Comparison of ENCODE assay signal across 13 cellular contexts in the genomic region with DNA sequence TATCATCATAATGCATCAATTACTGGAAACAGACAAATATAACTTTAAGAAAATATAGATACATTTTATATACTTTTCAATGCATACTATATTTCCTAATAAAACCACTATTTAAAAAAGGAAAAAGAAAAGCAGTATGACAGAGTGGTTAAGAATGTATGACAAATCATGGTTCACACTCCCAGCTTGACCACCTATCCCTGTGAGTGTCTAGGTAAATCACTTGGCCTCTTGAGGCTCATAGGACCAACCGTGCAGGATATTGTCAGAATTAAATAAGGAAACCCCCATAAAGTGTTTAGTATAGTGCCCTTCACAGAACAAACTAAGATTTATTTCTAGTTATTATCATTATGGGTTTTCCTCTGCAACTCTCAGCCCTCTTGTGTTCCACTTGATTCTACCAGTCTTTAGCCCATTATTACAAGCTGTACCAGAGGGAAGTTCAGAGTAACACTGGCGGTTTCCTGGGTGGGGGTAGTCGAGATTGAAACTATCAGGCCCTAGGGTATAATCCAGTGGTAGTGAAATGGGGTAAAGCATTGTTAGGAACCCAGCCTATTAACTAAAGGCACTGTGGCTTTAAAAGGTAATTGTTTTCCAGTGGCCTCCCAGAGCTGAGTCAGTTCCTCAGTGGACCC. TPM values are rescaled to one million over a fixed set of nuclear protein-coding genes. Genes with fewer than 3 reads are reported as not detected.
A peak's percentile ranks its signal among the peaks of the same experiment; 100 is the strongest.
DNase-seq lines count a peak whose midpoint lies in the region; ATAC-seq and TF ChIP-seq lines count a peak whose summit lies in the region.
"Had no signal": no experiment of that assay in that cellular context is flagged by ENCODE, and none has a peak within 500 bp of the region (broad histone marks: within the 10 kb centered on the region; RNA-seq: fewer than 3 reads in every experiment).

No MANE protein-coding gene starts in this region.

- H3K36me3 ChIP-seq in neural progenitor cell, result no peaks in the 10 kb centered on the region
- H3K36me3 ChIP-seq: spleen had no signal

- peak overlapping the region in 3 of 5 experiments; percentile 42 to 55 (median 51) for H3K4me3 Mint-ChIP-seq in brain
- H3K4me3 Mint-ChIP-seq in neural progenitor cell, result no peak overlapping the region
- no peak overlapping the region for H3K4me3 Mint-ChIP-seq in activated CD4-positive, alpha-beta T cell treated with anti-CD3 and anti-CD28 coated beads, Interleukin-2, amount 10 ng/mL, durations not matched to agents 24 days and 14 days
- H3K4me3 Mint-ChIP-seq in WTC11, result no peak overlapping the region
- H3K4me3 Mint-ChIP-seq: activated CD4-positive, alpha-beta T cell treated with anti-CD3 and anti-CD28 coated beads for 36 hours had no signal

- DNase-seq in HK-2 (ENCODE audit: unreplicated experiment) (peak; percentile 31), neural progenitor cell (ENCODE audit: low spot score) (no peak), medulla oblongata (ENCODE audit: extremely low spot score) (no peak), WTC11 (ENCODE audit: low spot score) (no peak)
- DNase-seq in activated CD4-positive, alpha-beta T cell treated with anti-CD3 and anti-CD28 coated beads, Interleukin-2, amount 10 ng/mL, durations not matched to agents 24 days and 14 days, result no peak
- no peak for DNase-seq in activated CD4-positive, CD25-positive, alpha-beta regulatory T cell treated with anti-CD3 and anti-CD28 coated beads, Interleukin-2, amount 50 U/mL, for 72 hours
- DNase-seq: activated effector memory CD4-positive, alpha-beta T cell treated with Interleukin-2 at 50 U/mL for 16 hours; NCI-H2107; spleen had no signal

- H3K4me1 Mint-ChIP-seq in brain (peaks cover 38% of the 10 kb centered on the region), neural progenitor cell (peaks cover 23% of the 10 kb centered on the region), WTC11 (peaks cover 5% of the 10 kb centered on the region; the same call in 1 of the 2 replicates)
- H3K4me1 Mint-ChIP-seq in activated CD4-positive, alpha-beta T cell treated with anti-CD3 and anti-CD28 coated beads, Interleukin-2, amount 10 ng/mL, durations not matched to agents 24 days and 14 days, result no peaks in the 10 kb centered on the region

- no peaks in the 10 kb centered on the region for H3K27me3 Mint-ChIP-seq in brain
- H3K27me3 Mint-ChIP-seq in neural progenitor cell (ENCODE audit: insufficient read depth, low read depth), result no peaks in the 10 kb centered on the region
- H3K27me3 Mint-ChIP-seq in activated CD4-positive, alpha-beta T cell treated with anti-CD3 and anti-CD28 coated beads, Interleukin-2, amount 10 ng/mL, durations not matched to agents 24 days and 14 days, result no peaks in the 10 kb centered on the region
- H3K27me3 Mint-ChIP-seq in WTC11 (ENCODE audit: low read depth), result no peaks in the 10 kb centered on the region
- H3K27me3 Mint-ChIP-seq: activated CD4-positive, alpha-beta T cell treated with anti-CD3 and anti-CD28 coated beads for 36 hours had no signal

- H3K4me1 ChIP-seq in neural progenitor cell, result peaks cover 8% of the 10 kb centered on the region
- H3K4me1 ChIP-seq: spleen had no signal

- no peaks in the 10 kb centered on the region for H3K79me2 ChIP-seq in neural progenitor cell (ENCODE audit: low read depth)

- H3K4me2 ChIP-seq in neural progenitor cell, result peak overlapping the region; percentile 7

- no peaks in the 10 kb centered on the region for H3K27me3 ChIP-seq in neural progenitor cell
- H3K27me3 ChIP-seq: spleen had no signal

- H3K9ac ChIP-seq in neural progenitor cell, result no peak overlapping the region

- H3K9me3 Mint-ChIP-seq in brain (no peaks in the 10 kb centered on the region), neural progenitor cell (no peaks in the 10 kb centered on the region), WTC11 (no peaks in the 10 kb centered on the region)
- H3K9me3 Mint-ChIP-seq in activated CD4-positive, alpha-beta T cell treated with anti-CD3 and anti-CD28 coated beads, Interleukin-2, amount 10 ng/mL, durations not matched to agents 24 days and 14 days, result no peaks in the 10 kb centered on the region

- TF ChIP-seq CTCF in brain (conservative IDR thresholded peaks at IDR 0.05) (no peak), neural progenitor cell (IDR thresholded peaks at IDR 0.05) (no peak), WTC11 (IDR thresholded peaks at IDR 0.05) (no peak)

- H3K27ac Mint-ChIP-seq in brain (peak overlapping the region; percentile 70 to 91 (median 83)), neural progenitor cell (peak overlapping the region; percentile 43), WTC11 (no peak overlapping the region)
- no peak overlapping the region for H3K27ac Mint-ChIP-seq in activated CD4-positive, alpha-beta T cell treated with anti-CD3 and anti-CD28 coated beads, Interleukin-2, amount 10 ng/mL, durations not matched to agents 24 days and 14 days
- H3K27ac Mint-ChIP-seq: activated CD4-positive, alpha-beta T cell treated with anti-CD3 and anti-CD28 coated beads for 36 hours had no signal

- H3K9me3 ChIP-seq in neural progenitor cell (ENCODE audit: low read depth), result no peaks in the 10 kb centered on the region
- H3K9me3 ChIP-seq: spleen had no signal

- H3K27ac ChIP-seq in neural progenitor cell, result no peak overlapping the region
- H3K27ac ChIP-seq: spleen had no signal

- CTCF ChIA-PET in WTC11 (lab: Charles Lee), result interaction anchor here (1.2 kb wide), 1 partner anchor 53 kb away, joined by 3 read pairs; no protein-coding TSS in a partner anchor

- H3K4me3 ChIP-seq in neural progenitor cell, result no peak overlapping the region
- H3K4me3 ChIP-seq: spleen had no signal

- no peaks in the 10 kb centered on the region for H4K20me1 ChIP-seq in neural progenitor cell (ENCODE audit: low read depth)

- H3F3A ChIP-seq in neural progenitor cell (ENCODE audit: low read depth), result no peaks in the 10 kb centered on the region

- no peak overlapping the region for H2AFZ ChIP-seq in neural progenitor cell (replicated peaks)

- H3K36me3 Mint-ChIP-seq in brain (peaks cover 12% of the 10 kb centered on the region), neural progenitor cell (peaks cover 9% of the 10 kb centered on the region), WTC11 (no peaks in the 10 kb centered on the region)
- H3K36me3 Mint-ChIP-seq in activated CD4-positive, alpha-beta T cell treated with anti-CD3 and anti-CD28 coated beads, Interleukin-2, amount 10 ng/mL, durations not matched to agents 24 days and 14 days (ENCODE audit: low read depth), result no peaks in the 10 kb centered on the region

- ATAC-seq in GM19025 (IDR thresholded peaks at IDR 0.05; ENCODE audit: low read depth, unreplicated experiment) (peak; percentile 44), WTC11 (no peak)
- ATAC-seq: activated CD4-positive, alpha-beta T cell treated with anti-CD3 and anti-CD28 coated beads for 36 hours had no signal

- POLR2A ChIA-PET in WTC11 (lab: Charles Lee), result no interaction called here

- intact Hi-C loops in activated CD4-positive, alpha-beta T cell treated with anti-CD3 and anti-CD28 coated beads, Interleukin-2, amount 10 ng/mL, durations not matched to agents 24 days and 14 days (cut with micrococcal nuclease), result no loop called here

TF ChIP-seq in WTC11, 78 proteins besides CTCF, POLR2A, EP300 and RAD21 (continues in another document):
- no peak for TF ChIP-seq NR1H2 (CRISPR knock-in tag; IDR thresholded peaks at IDR 0.05)
- TF ChIP-seq, protein P1, sequence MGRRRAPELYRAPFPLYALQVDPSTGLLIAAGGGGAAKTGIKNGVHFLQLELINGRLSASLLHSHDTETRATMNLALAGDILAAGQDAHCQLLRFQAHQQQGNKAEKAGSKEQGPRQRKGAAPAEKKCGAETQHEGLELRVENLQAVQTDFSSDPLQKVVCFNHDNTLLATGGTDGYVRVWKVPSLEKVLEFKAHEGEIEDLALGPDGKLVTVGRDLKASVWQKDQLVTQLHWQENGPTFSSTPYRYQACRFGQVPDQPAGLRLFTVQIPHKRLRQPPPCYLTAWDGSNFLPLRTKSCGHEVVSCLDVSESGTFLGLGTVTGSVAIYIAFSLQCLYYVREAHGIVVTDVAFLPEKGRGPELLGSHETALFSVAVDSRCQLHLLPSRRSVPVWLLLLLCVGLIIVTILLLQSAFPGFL (CRISPR knock-in tag; IDR thresholded peaks at IDR 0.05; ENCODE audit: borderline replicate concordance), result no peak
- TF ChIP-seq TEAD4 (CRISPR knock-in tag; IDR thresholded peaks at IDR 0.05), result no peak
- TF ChIP-seq SOX15 (CRISPR knock-in tag; IDR thresholded peaks at IDR 0.05), result no peak
- no peak for TF ChIP-seq TCF7 (CRISPR knock-in tag; IDR thresholded peaks at IDR 0.05; ENCODE audit: low read depth)
- no peak for TF ChIP-seq RELA (CRISPR knock-in tag; IDR thresholded peaks at IDR 0.05; ENCODE audit: borderline replicate concordance)
- no peak for TF ChIP-seq RORB (CRISPR knock-in tag; IDR thresholded peaks at IDR 0.05)
- TF ChIP-seq FOXJ3 (CRISPR knock-in tag; IDR thresholded peaks at IDR 0.05; ENCODE audit: borderline replicate concordance), result no peak
- TF ChIP-seq EMX1 (CRISPR knock-in tag; IDR thresholded peaks at IDR 0.05), result no peak
- TF ChIP-seq ZNF671 (CRISPR knock-in tag; IDR thresholded peaks at IDR 0.05), result no peak
- no peak for TF ChIP-seq NR2C2 (CRISPR knock-in tag; IDR thresholded peaks at IDR 0.05)
- TF ChIP-seq, protein P2, sequence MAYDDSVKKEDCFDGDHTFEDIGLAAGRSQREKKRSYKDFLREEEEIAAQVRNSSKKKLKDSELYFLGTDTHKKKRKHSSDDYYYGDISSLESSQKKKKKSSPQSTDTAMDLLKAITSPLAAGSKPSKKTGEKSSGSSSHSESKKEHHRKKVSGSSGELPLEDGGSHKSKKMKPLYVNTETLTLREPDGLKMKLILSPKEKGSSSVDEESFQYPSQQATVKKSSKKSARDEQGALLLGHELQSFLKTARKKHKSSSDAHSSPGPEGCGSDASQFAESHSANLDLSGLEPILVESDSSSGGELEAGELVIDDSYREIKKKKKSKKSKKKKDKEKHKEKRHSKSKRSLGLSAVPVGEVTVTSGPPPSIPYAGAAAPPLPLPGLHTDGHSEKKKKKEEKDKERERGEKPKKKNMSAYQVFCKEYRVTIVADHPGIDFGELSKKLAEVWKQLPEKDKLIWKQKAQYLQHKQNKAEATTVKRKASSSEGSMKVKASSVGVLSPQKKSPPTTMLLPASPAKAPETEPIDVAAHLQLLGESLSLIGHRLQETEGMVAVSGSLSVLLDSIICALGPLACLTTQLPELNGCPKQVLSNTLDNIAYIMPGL (CRISPR knock-in tag; IDR thresholded peaks at IDR 0.05), result no peak
- no peak for TF ChIP-seq ZNF232 (CRISPR knock-in tag; IDR thresholded peaks at IDR 0.05)

RNA-seq across cellular contexts. Expression of a gene that starts 55.5 kb away (rescaled TPM):
- 1.4 TPM for polyA plus RNA-seq in brain (ENCODE audit: insufficient read depth, low read depth, low replicate concordance)
- total RNA-seq in neural progenitor cell (ENCODE audit: low replicate concordance) (8.3 and 12.5 TPM in 2 replicates), WTC11 (2021) (4.8 to 5.1 TPM (median 4.9 TPM) in 3 replicates)
- total RNA-seq in activated CD4-positive, alpha-beta T cell treated with anti-CD3 and anti-CD28 coated beads, Interleukin-2, amount 10 ng/mL, durations not matched to agents 24 days and 14 days, result 0.07 and 0.30 TPM in 2 replicates
- total RNA-seq: myocyte had no signal

Comparison
In these comparisons a context has a peak if more than half of its experiments do, and no peak if none do; other contexts are left out.
1. H3K27ac Mint-ChIP-seq: peak in brain (5 of 5) and neural progenitor cell (single experiment); none in activated CD4-positive, alpha-beta T cell treated with anti-CD3 and anti-CD28 coated beads, Interleukin-2, amount 10 ng/mL, durations not matched to agents 24 days and 14 days (single experiment) and WTC11 (single experiment).
2. H3K4me3 Mint-ChIP-seq: peak in brain (3 of 5); none in neural progenitor cell (single experiment), activated CD4-positive, alpha-beta T cell treated with anti-CD3 and anti-CD28 coated beads, Interleukin-2, amount 10 ng/mL, durations not matched to agents 24 days and 14 days (single experiment) and WTC11 (single experiment).